ENCODE assay signal across 24 cellular contexts in the genomic region with DNA sequence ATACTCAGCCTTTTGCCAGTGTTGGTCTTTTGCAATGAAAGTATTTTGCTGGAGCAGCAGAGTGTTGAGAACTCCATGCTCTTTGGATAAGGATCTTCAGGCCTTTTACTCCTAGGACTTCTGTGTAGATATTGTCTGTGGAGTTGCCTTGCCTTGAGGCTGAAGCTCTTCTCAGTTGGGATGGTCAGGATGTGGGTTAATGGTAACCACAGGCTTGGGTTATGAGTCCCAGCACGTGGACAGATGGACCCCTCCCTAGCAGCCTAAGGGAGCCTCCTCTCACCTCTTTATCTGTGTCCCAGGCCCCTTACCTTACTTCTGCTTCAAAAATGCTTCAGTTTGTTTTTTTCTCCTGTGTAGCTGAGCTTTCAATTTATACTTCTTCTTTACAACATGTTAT.
DNase-seq lines count a peak whose midpoint lies in the region; ATAC-seq and TF ChIP-seq lines count a peak whose summit lies in the region.
"Had no signal": no experiment of that assay in that cellular context is flagged by ENCODE, and none has a peak within 500 bp of the region (broad histone marks: within the 10 kb centered on the region; RNA-seq: fewer than 3 reads in every experiment).

No MANE protein-coding gene starts in this region.

- DNase-seq in Daoy (ENCODE audit: low read depth) = peak; percentile 15
- DNase-seq in NB4 (ENCODE audit: low read depth) = peak; percentile 71
- no peak for DNase-seq in NCI-H446 treated with DMSO at 0.1 percent for 48 hours (lab: John Stamatoyannopoulos, UW)
- no peak for DNase-seq in GM20000 (ENCODE audit: low spot score)
- no peak for DNase-seq in GF-D8 (lab: John Stamatoyannopoulos, UW)
- DNase-seq: ACHN; activated CD8-positive, alpha-beta memory T cell treated with anti-CD3 and anti-CD28 coated beads, Interleukin-2, amount 50 U/mL, for 4 hours; midbrain; NCI-H146; NCI-H2171; NCI-H524; pancreas; RPMI8226; stimulated activated CD4-positive, alpha-beta T cell treated with anti-CD3 and anti-CD28 coated beads, Interleukin-4, amount 100 ng/mL, for 1 hour; stimulated activated naive B cell treated with anti-CD40 and anti-IgM and Interleukin-4, amounts not matched to agents 10 μg/mL and 1 μg/mL and 100 μg/mL, for 72 hours; testis; uterus had no signal

- peak; percentile 63 for ATAC-seq in GM19351 (IDR thresholded peaks at IDR 0.05; ENCODE audit: unreplicated experiment)
- no peak for ATAC-seq in activated CD4-positive, CD25-positive, alpha-beta regulatory T cell treated with anti-CD3 and anti-CD28 coated beads, Interleukin-2, amount 50 U/mL, for 24 hours
- ATAC-seq: activated T-helper 17 cell treated with anti-CD3 and anti-CD28 coated beads, Interleukin-2, amount 50 U/mL, for 72 hours; natural killer cell treated with Interleukin-12 subunit alpha and Interleukin-12 subunit beta and Interleukin-15 and Interleukin-18, amount 100 ng/mL, for 72 hours; pancreas; stimulated activated naive B cell treated with anti-CD40 and anti-IgM and Interleukin-4, amounts not matched to agents 10 μg/mL and 1 μg/mL and 100 μg/mL, for 72 hours; WTC11 had no signal

- TF ChIP-seq POLR2A in NB4 (IDR thresholded peaks at IDR 0.05; ENCODE audit: extremely low read depth, insufficient read length) = no peak

- no peak overlapping the region for H3K4me3 ChIP-seq in NB4 (ENCODE audit: low read depth, low read length)
- H3K4me3 ChIP-seq: pancreas, right atrium auricular region, testis, uterus had no signal

- no peak for TF ChIP-seq CTCF in NB4 (IDR thresholded peaks at IDR 0.05; ENCODE audit: low read depth, low read length)
- no peak for TF ChIP-seq CTCF in GM20000 (IDR thresholded peaks at IDR 0.05; ENCODE audit: extremely low read depth, missing control alignments)

- H3K27ac ChIP-seq in cingulate gyrus (ENCODE audit: low read depth, low read length) = peak overlapping the region; percentile 57
- H3K27ac ChIP-seq: pancreas, right atrium auricular region, testis, uterus had no signal

Comparison
In these comparisons a context has a peak if more than half of its experiments do, and no peak if none do; other contexts are left out.
1. DNase-seq: peak in Daoy (single experiment) and NB4 (single experiment); none in NCI-H446 treated with DMSO at 0.1 percent for 48 hours (single experiment), GM20000 (single experiment) and GF-D8 (single experiment).